Comparison of ENCODE assay signal across 8 cellular contexts in the genomic region with DNA sequence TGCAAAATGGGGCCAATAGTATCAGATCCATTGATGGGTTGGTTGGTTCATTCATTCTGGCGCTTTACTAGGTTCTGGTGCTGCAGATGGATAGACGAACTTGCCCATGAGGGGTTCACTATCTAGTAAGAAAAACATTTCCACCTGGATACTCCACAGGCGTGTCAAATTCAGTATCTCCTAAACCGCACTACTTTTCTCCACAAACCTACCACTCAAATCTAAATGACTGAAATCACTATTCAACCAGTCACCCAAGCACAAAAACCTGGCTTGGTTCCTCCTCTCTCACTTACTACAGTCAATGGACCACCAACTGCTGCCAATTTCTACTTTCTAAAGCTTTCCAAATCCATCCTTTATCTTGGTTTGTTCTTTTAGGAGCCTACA. TPM values are rescaled to one million over a fixed set of nuclear protein-coding genes. Genes with fewer than 3 reads are reported as not detected.
A peak's percentile ranks its signal among the peaks of the same experiment; 100 is the strongest.
DNase-seq lines count a peak whose midpoint lies in the region; ATAC-seq and TF ChIP-seq lines count a peak whose summit lies in the region.

No MANE protein-coding gene starts in this region.

- H3K27me3 ChIP-seq in BLaER1 treated with 17β-estradiol and CSF1 and Interleukin-3, amounts not matched to agents 10 nM and 100 nM = no peaks in the 10 kb centered on the region
- H3K27me3 ChIP-seq in iPS DF 6.9 (ENCODE audit: control insufficient read depth, insufficient read depth, low read length) = no peaks in the 10 kb centered on the region
- H3K27me3 ChIP-seq in stomach = no peaks in the 10 kb centered on the region
- no peaks in the 10 kb centered on the region for H3K27me3 ChIP-seq in foreskin keratinocyte

- no peak for TF ChIP-seq EP300 in stomach (IDR thresholded peaks at IDR 0.05)

- WGBS in iPS DF 6.9 (ENCODE audit: insufficient coverage, insufficient read length) = 100% methylated on average over 1 of the region's 4 CpGs
- 5 to 9% (median 8%) methylated on average over 4 of the region's 4 CpGs for WGBS in stomach, 5 donors

- peak overlapping the region; percentile 84 to 95 (median 91) for H3K9ac ChIP-seq in BLaER1 treated with 17β-estradiol and CSF1 and Interleukin-3, amounts not matched to agents 10 nM and 100 nM

- DNase-seq in HFF-Myc (ENCODE audit: extremely low read depth, low read depth) = no peak
- no peak for DNase-seq in iPS DF 6.9 (ENCODE audit: low read depth, low spot score)
- no peak for DNase-seq in stomach
- no peak for DNase-seq in activated CD4-positive, CD25-positive, alpha-beta regulatory T cell treated with anti-CD3 and anti-CD28 coated beads, Interleukin-2, amount 50 U/mL, for 72 hours
- no peak for DNase-seq in foreskin keratinocyte

- H3K9me3 ChIP-seq in BLaER1 treated with 17β-estradiol and CSF1 and Interleukin-3, amounts not matched to agents 10 nM and 100 nM (replicated peaks in 1 of 11) = no peaks in the 10 kb centered on the region
- H3K9me3 ChIP-seq in iPS DF 6.9 (ENCODE audit: control insufficient read depth, insufficient read depth, low read length) (no peaks in the 10 kb centered on the region), stomach (no peaks in the 10 kb centered on the region)

- intact Hi-C loops in stomach (cut with DNase I; ENCODE audit: low total_unique reads) = no loop called here

- peaks cover 9 to 33% (median 22%) of the 10 kb centered on the region in 11 experiments; a peak in 21 of 22 replicates for H3K36me3 ChIP-seq in BLaER1 treated with 17β-estradiol and CSF1 and Interleukin-3, amounts not matched to agents 10 nM and 100 nM
- H3K36me3 ChIP-seq in iPS DF 6.9 (ENCODE audit: control insufficient read depth, insufficient read depth, low read length) (no peaks in the 10 kb centered on the region), stomach (peaks cover 4 to 16% (median 16%) of the 10 kb centered on the region in 4 donors)

- peak overlapping the region; percentile 64 to 89 (median 84) for H3K27ac ChIP-seq in BLaER1 treated with 17β-estradiol and CSF1 and Interleukin-3, amounts not matched to agents 10 nM and 100 nM
- H3K27ac ChIP-seq in iPS DF 6.9 (ENCODE audit: low read length) = no peak overlapping the region
- peak overlapping the region in 4 of 5 donors; percentile 57 to 86 (median 77) for H3K27ac ChIP-seq in stomach
- no peak overlapping the region for H3K27ac ChIP-seq in foreskin keratinocyte

- H3K4me2 ChIP-seq in BLaER1 treated with 17β-estradiol and CSF1 and Interleukin-3, amounts not matched to agents 10 nM and 100 nM = peak overlapping the region; percentile 76 to 95 (median 88)

- H3K4me1 ChIP-seq in BLaER1 treated with 17β-estradiol and CSF1 and Interleukin-3, amounts not matched to agents 10 nM and 100 nM = peaks cover 27 to 33% (median 29%) of the 10 kb centered on the region in 10 experiments
- H3K4me1 ChIP-seq in iPS DF 6.9 (ENCODE audit: control insufficient read depth, insufficient read depth, low read length) (no peaks in the 10 kb centered on the region), stomach (peaks cover 5 to 27% (median 20%) of the 10 kb centered on the region in 4 donors), foreskin keratinocyte (no peaks in the 10 kb centered on the region)

- no peaks in the 10 kb centered on the region for H4K20me1 ChIP-seq in BLaER1 treated with 17β-estradiol and CSF1 and Interleukin-3, amounts not matched to agents 10 nM and 100 nM

- ATAC-seq in GM18498 (IDR thresholded peaks at IDR 0.05; ENCODE audit: unreplicated experiment) (no peak), foreskin keratinocyte (no peak)

- TF ChIP-seq POLR2A in stomach (IDR thresholded peaks at IDR 0.05) = no peak

- no peak for TF ChIP-seq CTCF in HFF-Myc (IDR thresholded peaks at IDR 0.05; ENCODE audit: low read depth, low read length, missing control alignments)
- no peak for TF ChIP-seq CTCF in WI38 (IDR thresholded peaks at IDR 0.05; ENCODE audit: low read depth, low read length)
- no peak for TF ChIP-seq CTCF in stomach (IDR thresholded peaks at IDR 0.05)
- TF ChIP-seq CTCF in foreskin keratinocyte (conservative IDR thresholded peaks at IDR 0.05) = no peak

- H3K4me3 ChIP-seq in BLaER1 treated with 17β-estradiol and CSF1 and Interleukin-3, amounts not matched to agents 10 nM and 100 nM = peak overlapping the region; percentile 68 to 98 (median 92)
- H3K4me3 ChIP-seq in HFF-Myc (replicated peaks; ENCODE audit: low read depth, low read length) (peak overlapping the region; percentile 83), WI38 (ENCODE audit: low read depth, low read length) (peak overlapping the region; percentile 89), iPS DF 6.9 (ENCODE audit: low read length) (peak overlapping the region; percentile 96), stomach (peak overlapping the region; percentile 86 to 94 (median 88))

RNA-seq across cellular contexts. Expression of a gene that starts 0.6 kb away (rescaled TPM):
- 10 to 100 TPM in 4 of 5 donors, 1 to 10 TPM in 1; 2.9 to 42.8 (median 19.6) TPM for total RNA-seq in stomach
- polyA plus RNA-seq in stomach = 10 to 100 TPM in 1 of 3 donors, 1 to 10 TPM in 2; 6.6 to 11.6 (median 7.3) TPM
- 30.7 and 31.2 TPM in 2 replicates for total RNA-seq in foreskin keratinocyte
- 15.3 and 17.8 TPM in 2 replicates for polyA plus RNA-seq in foreskin keratinocyte

Comparison
In these comparisons a context has a peak if more than half of its experiments do, and no peak if none do; other contexts are left out.
1. H3K27ac ChIP-seq: peak in BLaER1 treated with 17β-estradiol and CSF1 and Interleukin-3, amounts not matched to agents 10 nM and 100 nM (11 of 11) and stomach (4 of 5); none in iPS DF 6.9 (single experiment) and foreskin keratinocyte (single experiment).
2. Peak in every context shown above with its lines, with median percentiles within 50 percentile points of each other: H3K4me3 ChIP-seq.